Comparison of ENCODE assay signal across 12 cellular contexts in genomic region chr6:65638047-65638831, GRCh38.
DNase-seq lines count a peak whose midpoint lies in the region; ATAC-seq and TF ChIP-seq lines count a peak whose summit lies in the region.
"Had no signal": no experiment of that assay in that cellular context is flagged by ENCODE, and none has a peak within 500 bp of the region (broad histone marks: within the 10 kb centered on the region; RNA-seq: fewer than 3 reads in every experiment).

No MANE protein-coding gene starts in this region.

- no peak overlapping the region for H3T11ph ChIP-seq in H9 (ENCODE audit: low read length)

- no peaks in the 10 kb centered on the region for H3K4me1 ChIP-seq in A673 (ENCODE audit: insufficient read depth, low read length, poor library complexity, severe bottlenecking)
- H3K4me1 ChIP-seq in H9 (ENCODE audit: insufficient read depth, low read length), result no peaks in the 10 kb centered on the region
- H3K4me1 ChIP-seq in Panc1 (ENCODE audit: control insufficient read depth, insufficient read depth, low read length), result no peaks in the 10 kb centered on the region
- H3K4me1 ChIP-seq: body of pancreas had no signal

- no peak overlapping the region for H4K5ac ChIP-seq in H9 (ENCODE audit: insufficient read length, low read depth, low read length)

- TF ChIP-seq CTCF in A673 (conservative IDR thresholded peaks at IDR 0.05; ENCODE audit: low read depth, low read length) (peak; percentile 42), H9 (conservative IDR thresholded peaks at IDR 0.05) (peak; percentile 70), Panc1 (IDR thresholded peaks at IDR 0.05) (peak; percentile 50)

- H4K8ac ChIP-seq in H9 (replicated peaks; ENCODE audit: insufficient read length, low read depth, low read length), result no peak overlapping the region

- H2AK5ac ChIP-seq in H9 (ENCODE audit: insufficient read length, low read length), result no peak overlapping the region

- no peak overlapping the region for H2BK12ac ChIP-seq in H9 (ENCODE audit: insufficient read length, low read depth, low read length)

- no peaks in the 10 kb centered on the region for H3K79me2 ChIP-seq in H9 (ENCODE audit: insufficient read depth, low read length)

- no peaks in the 10 kb centered on the region for H3K36me3 ChIP-seq in A673 (ENCODE audit: insufficient read depth, low read length, poor library complexity, severe bottlenecking)
- no peaks in the 10 kb centered on the region for H3K36me3 ChIP-seq in Panc1 (ENCODE audit: control insufficient read depth, insufficient read depth, low read length)

- intact Hi-C loops in A673 (cut with micrococcal nuclease; ENCODE audit: unreplicated experiment), result no loop called here
- intact Hi-C loops in Panc1 (cut with micrococcal nuclease; ENCODE audit: unreplicated experiment), result no loop called here

- H3K14ac ChIP-seq in H9 (ENCODE audit: insufficient read depth, low read length), result no peak overlapping the region; the same call in 1 of the 2 replicates

- in situ Hi-C loops in Panc1 (cut with HindIII; ENCODE audit: low pct_unique_long_range_greater_than_20kb, low sequenced_read_pairs), result no loop called here

- H3K36me3 Mint-ChIP-seq in H9 (ENCODE audit: insufficient read depth in 1 of 3, low read depth in 3 of 3), result no peaks in the 10 kb centered on the region
- H3K36me3 Mint-ChIP-seq: CD8-positive, alpha-beta T cell; IgD-negative memory B cell had no signal

- no peaks in the 10 kb centered on the region for H3K23me2 ChIP-seq in H9 (ENCODE audit: insufficient read length, low read depth, low read length, poor library complexity, severe bottlenecking)

- H3K56ac ChIP-seq in H9 (ENCODE audit: insufficient read length, low read depth, low read length), result no peak overlapping the region

- H2BK15ac ChIP-seq in H9 (ENCODE audit: low read depth, low read length), result no peak overlapping the region

- no peak overlapping the region for H2AFZ ChIP-seq in H9 (ENCODE audit: low read length)

- peaks cover 3% of the 10 kb centered on the region for H4K20me1 ChIP-seq in H9 (ENCODE audit: control insufficient read depth, insufficient read depth, insufficient read length)

- H3K23ac ChIP-seq in H9 (ENCODE audit: insufficient read length, low read depth, low read length), result no peak overlapping the region

- no peak overlapping the region for H3K18ac ChIP-seq in H9 (ENCODE audit: insufficient read length, low read depth, low read length)

- CTCF ChIA-PET in A673 (lab: Charles Lee), result no interaction called here
- CTCF ChIA-PET in Panc1 (lab: Charles Lee), result interaction anchor here (0.5 kb wide), 1 partner anchor 557 kb away, joined by 12 read pairs; no protein-coding TSS in a partner anchor

- BruUV-seq in A673 (replicated peaks; lab: Mats Ljungman, UMichigan), result no TSS peak
- BruUV-seq in Panc1 (replicated peaks; lab: Mats Ljungman, UMichigan), result no TSS peak

- peak overlapping the region in 1 of 3 experiments; percentile 76; a peak in 2 of 7 replicates for H3K27ac Mint-ChIP-seq in H9
- H3K27ac Mint-ChIP-seq: CD8-positive, alpha-beta T cell; IgD-negative memory B cell had no signal

- no peak overlapping the region for H2BK20ac ChIP-seq in H9 (ENCODE audit: low read depth, low read length, poor library complexity, severe bottlenecking)

- peaks cover 0 to 2% of the 10 kb centered on the region in 2 experiments; a peak in 1 of 5 replicates for H3K9me3 Mint-ChIP-seq in H9

- no peak; the same call in 1 of the 2 replicates for ATAC-seq in Panc1
- no peak for ATAC-seq in GM18520 (IDR thresholded peaks at IDR 0.05; ENCODE audit: unreplicated experiment)
- ATAC-seq: body of pancreas; CD8-positive, alpha-beta T cell had no signal

- H3K27me3 ChIP-seq in A673 (replicated peaks; ENCODE audit: insufficient read depth, low read depth, low read length, poor library complexity) (no peaks in the 10 kb centered on the region), H9 (ENCODE audit: insufficient read depth, low read length) (no peaks in the 10 kb centered on the region), Panc1 (ENCODE audit: control insufficient read depth, insufficient read depth, low read length) (no peaks in the 10 kb centered on the region)
- H3K27me3 ChIP-seq: body of pancreas had no signal

- H3K79me1 ChIP-seq in H9 (ENCODE audit: insufficient read depth, low read depth, low read length, poor library complexity, severe bottlenecking), result no peaks in the 10 kb centered on the region

- H2BK5ac ChIP-seq in H9 (ENCODE audit: insufficient read length, low read length), result no peak overlapping the region

- H3K9ac ChIP-seq in H9 (ENCODE audit: extremely low read depth, insufficient read length, low read length), result no peak overlapping the region

- H3K4ac ChIP-seq in H9 (ENCODE audit: low read depth, low read length), result no peak overlapping the region

- H3K9me3 ChIP-seq in A673 (ENCODE audit: low read depth, low read length, poor library complexity, severe bottlenecking) (no peaks in the 10 kb centered on the region), H9 (ENCODE audit: control insufficient read depth, low read depth, low read length) (no peaks in the 10 kb centered on the region), Panc1 (ENCODE audit: control insufficient read depth, insufficient read depth, low read depth, low read length) (no peaks in the 10 kb centered on the region)
- H3K9me3 ChIP-seq: body of pancreas had no signal

- no peak overlapping the region for H2BK120ac ChIP-seq in H9 (ENCODE audit: low read depth, low read length, poor library complexity, severe bottlenecking)

- H4K91ac ChIP-seq in H9 (ENCODE audit: insufficient read length, low read depth, low read length), result no peak overlapping the region

- WGBS in H9 (ENCODE audit: extremely low coverage, insufficient read length, low lambda C conversion rate), result no CpG with 5 or more reads among the region's 22 CpGs

- H3K4me1 Mint-ChIP-seq in H9, result peaks cover 0 to 12% of the 10 kb centered on the region in 2 experiments; a peak in 3 of 4 replicates
- H3K4me1 Mint-ChIP-seq: IgD-negative memory B cell had no signal

- H3K27me3 Mint-ChIP-seq in H9 (ENCODE audit: low read depth), result no peaks in the 10 kb centered on the region
- H3K27me3 Mint-ChIP-seq: IgD-negative memory B cell had no signal

- no peak overlapping the region for H3K4me3 Mint-ChIP-seq in H9
- H3K4me3 Mint-ChIP-seq: CD8-positive, alpha-beta T cell; IgD-negative memory B cell had no signal

- POLR2A ChIA-PET in A673 (lab: Charles Lee; ENCODE audit: low non-redundant PET), result no interaction called here
- POLR2A ChIA-PET in Panc1 (lab: Charles Lee), result no interaction called here

- H3K4me3 ChIP-seq in A673 (ENCODE audit: low read depth, low read length, poor library complexity, severe bottlenecking), result no peak overlapping the region
- no peak overlapping the region for H3K4me3 ChIP-seq in Panc1 (ENCODE audit: low read depth in 2 of 2, low read length in 2 of 2)
- H3K4me3 ChIP-seq: body of pancreas had no signal

- DNase-seq in A673 (ENCODE audit: low spot score), result peak; percentile 13
- peak; percentile 71 for DNase-seq in H9
- DNase-seq in Panc1 (ENCODE audit: low read depth, low spot score), result no peak
- DNase-seq in iPS DF 4.7 (ENCODE audit: extremely low read depth, low spot score), result peak; percentile 11
- no peak for DNase-seq in NCI-H2227 (lab: John Stamatoyannopoulos, UW; ENCODE audit: unreplicated experiment)
- no peak for DNase-seq in DMS79 (lab: John Stamatoyannopoulos, UW)
- DNase-seq in stimulated activated CD4-positive, alpha-beta T cell treated with anti-CD3 and anti-CD28 coated beads, Interleukin-4, amount 100 ng/mL, for 24 hours, result no peak
- DNase-seq: body of pancreas, foreskin melanocyte had no signal

- no peak overlapping the region for H3K27ac ChIP-seq in A673 (ENCODE audit: low read depth, low read length, poor library complexity, severe bottlenecking)
- no peak overlapping the region for H3K27ac ChIP-seq in H9 (ENCODE audit: insufficient read length, low read depth, low read length)
- no peak overlapping the region for H3K27ac ChIP-seq in Panc1 (ENCODE audit: low read length)
- H3K27ac ChIP-seq: body of pancreas had no signal

- H3K4me2 ChIP-seq in H9 (ENCODE audit: insufficient read depth, insufficient read length, low read length), result no peak overlapping the region

Comparison
In these comparisons a context has a peak if more than half of its experiments do, and no peak if none do; other contexts are left out.
1. DNase-seq: peak in A673 (single experiment), H9 (single experiment) and iPS DF 4.7 (single experiment); none in Panc1 (single experiment), NCI-H2227 (single experiment), DMS79 (single experiment) and stimulated activated CD4-positive, alpha-beta T cell treated with anti-CD3 and anti-CD28 coated beads, Interleukin-4, amount 100 ng/mL, for 24 hours (single experiment).
2. Peak in every context shown above with its lines, with median percentiles within 50 percentile points of each other: CTCF ChIP-seq.